Comparison of ENCODE assay signal across 8 cellular contexts in the genomic region with DNA sequence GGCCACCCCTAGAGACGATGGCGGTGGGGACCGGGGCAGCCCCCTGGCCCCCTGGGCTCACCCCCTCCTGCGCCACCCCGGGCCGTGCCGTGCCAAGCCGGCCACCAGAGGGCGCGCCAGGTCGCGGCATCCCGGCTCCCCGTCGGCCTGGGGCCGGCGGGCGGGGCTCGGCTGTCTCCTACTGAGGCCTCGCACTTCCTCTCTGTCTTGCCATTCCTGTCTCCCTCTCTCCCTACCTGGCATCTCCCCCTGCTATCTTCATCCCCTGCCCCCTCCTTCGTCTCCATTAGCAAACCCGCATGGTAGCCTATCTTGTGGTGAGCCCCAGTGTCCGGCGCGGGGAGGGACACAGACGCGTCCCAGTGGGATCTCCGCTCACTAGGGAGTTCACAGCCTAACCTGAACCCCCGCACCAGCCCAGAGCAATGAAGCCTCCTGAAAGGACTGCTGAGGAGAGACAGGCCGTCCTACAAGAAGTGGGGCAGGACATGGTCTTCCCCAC. TPM values are rescaled to one million over a fixed set of nuclear protein-coding genes. Genes with fewer than 3 reads are reported as not detected.
DNase-seq lines count a peak whose midpoint lies in the region; ATAC-seq and TF ChIP-seq lines count a peak whose summit lies in the region.

No MANE protein-coding gene starts in this region.

- peak; percentile 43 for DNase-seq in NCI-H2171 treated with DMSO at 0.1 percent for 48 hours (lab: John Stamatoyannopoulos, UW)
- no peak for DNase-seq in NCI-H2171 (lab: John Stamatoyannopoulos, UW)
- DNase-seq in NCI-H2196 (lab: John Stamatoyannopoulos, UW; ENCODE audit: unreplicated experiment) = peak; percentile 79
- DNase-seq in activated CD4-positive, alpha-beta T cell treated with anti-CD3 and anti-CD28 coated beads for 36 hours = peak; percentile 88
- DNase-seq in choroid plexus epithelial cell (ENCODE audit: low read depth) = peak; percentile 54
- peak; percentile 86 for DNase-seq in left kidney (ENCODE audit: low read depth, low spot score)
- peak; percentile 79 to 83 for DNase-seq in stimulated activated CD4-positive, alpha-beta T cell treated with anti-CD3 and anti-CD28 coated beads, Interleukin-2, amount 100 ng/mL, for 24 hours

- peaks cover 9% of the 10 kb centered on the region for H3K4me1 Mint-ChIP-seq in activated CD4-positive, alpha-beta T cell treated with anti-CD3 and anti-CD28 coated beads for 36 hours

- TF ChIP-seq CTCF in choroid plexus epithelial cell (conservative IDR thresholded peaks at IDR 0.05; ENCODE audit: low read depth, low read length) = peak; percentile 56

- H3K4me3 ChIP-seq in choroid plexus epithelial cell (ENCODE audit: low read depth, low read length) = peak overlapping the region; percentile 57

- peak overlapping the region; percentile 57 for H3K4me3 Mint-ChIP-seq in activated CD4-positive, alpha-beta T cell treated with anti-CD3 and anti-CD28 coated beads for 36 hours

- H3K36me3 Mint-ChIP-seq in activated CD4-positive, alpha-beta T cell treated with anti-CD3 and anti-CD28 coated beads for 36 hours (ENCODE audit: low read depth) = no peaks in the 10 kb centered on the region

- H3K27ac Mint-ChIP-seq in activated CD4-positive, alpha-beta T cell treated with anti-CD3 and anti-CD28 coated beads for 36 hours = no peak overlapping the region

- CTCF ChIA-PET in activated CD4-positive, alpha-beta T cell treated with anti-CD3 and anti-CD28 coated beads for 36 hours (lab: Charles Lee) = interaction anchor here (0.6 to 2.1 kb wide), 6 partner anchors 11 to 230 kb away, joined by 3 to 18 read pairs (median 4); no protein-coding TSS in a partner anchor

- POLR2A ChIA-PET in activated CD4-positive, alpha-beta T cell treated with anti-CD3 and anti-CD28 coated beads for 36 hours (lab: Charles Lee) = no interaction called here

- peaks cover 8% of the 10 kb centered on the region for H3K27me3 Mint-ChIP-seq in activated CD4-positive, alpha-beta T cell treated with anti-CD3 and anti-CD28 coated beads for 36 hours

- peak; percentile 90 for ATAC-seq in HG02970 (IDR thresholded peaks at IDR 0.05; ENCODE audit: low FRiP score, unreplicated experiment)
- ATAC-seq in activated CD4-positive, alpha-beta T cell treated with anti-CD3 and anti-CD28 coated beads for 36 hours = peak; percentile 99

- no peaks in the 10 kb centered on the region for H3K9me3 Mint-ChIP-seq in activated CD4-positive, alpha-beta T cell treated with anti-CD3 and anti-CD28 coated beads for 36 hours (ENCODE audit: low read depth)

- intact Hi-C loops in activated CD4-positive, alpha-beta T cell treated with anti-CD3 and anti-CD28 coated beads for 36 hours (cut with DNase I, micrococcal nuclease) = loop anchor here (1.0 kb wide), 3 partner anchors 146 to 192 kb away; no protein-coding TSS in a partner anchor

RNA-seq across cellular contexts. Expression of a gene that starts 29.8 kb away (rescaled TPM):
- not detected for total RNA-seq in activated CD4-positive, alpha-beta T cell treated with anti-CD3 and anti-CD28 coated beads for 36 hours
